28 cellular contexts compared by ENCODE assay signal in the genomic region with DNA sequence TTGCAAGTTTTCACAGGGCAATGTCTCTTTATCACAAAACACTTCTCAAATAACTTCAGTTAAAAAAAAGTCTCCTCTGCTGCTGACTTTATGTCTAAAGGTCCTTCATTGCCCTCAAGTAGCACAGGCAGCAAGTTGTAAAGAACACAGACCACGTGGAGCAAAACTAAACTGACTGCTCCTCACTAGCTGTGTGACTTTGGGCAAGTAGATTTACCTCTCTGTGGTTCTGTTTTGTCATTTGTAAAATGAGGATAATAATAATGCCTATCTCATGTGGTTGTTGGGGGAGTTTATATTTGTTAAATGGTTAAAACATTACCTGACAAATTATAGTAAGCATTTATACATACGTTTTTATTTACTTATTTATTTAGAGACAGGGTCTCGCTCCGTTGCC.
"Had no signal": no experiment of that assay in that cellular context is flagged by ENCODE, and none has a peak within 500 bp of the region (broad histone marks: within the 10 kb centered on the region; RNA-seq: fewer than 3 reads in every experiment).

No MANE protein-coding gene starts in this region.

- H3K79me2 ChIP-seq: parathyroid adenoma had no signal

- H3K9ac ChIP-seq: neural progenitor cell, parathyroid adenoma had no signal

- H3K36me3 ChIP-seq: left ventricle myocardium inferior, neural progenitor cell, neutrophil, sigmoid colon, tibial nerve, uterus had no signal

- H3K4me3 Mint-ChIP-seq: immature natural killer cell; mesothelial cell of epicardium; naive B cell; natural killer cell; nephron progenitor cell; neural progenitor cell; stimulated activated memory B cell treated with anti-CD40 and anti-IgM and Interleukin-4, amounts not matched to agents 10 μg/mL and 1 μg/mL and 100 μg/mL, for 72 hours; stimulated activated naive CD8-positive, alpha-beta T cell treated with anti-CD3 and anti-CD28 coated beads, Interleukin-15, amount 100 ng/mL, for 72 hours; type B pancreatic cell had no signal

- H3K9me3 ChIP-seq: left ventricle myocardium inferior, neutrophil, sigmoid colon, tibial nerve, uterus had no signal

- ATAC-seq: natural killer cell; right cardiac atrium; stimulated activated memory B cell treated with anti-CD40 and anti-IgM and Interleukin-4, amounts not matched to agents 10 μg/mL and 1 μg/mL and 100 μg/mL, for 72 hours; stimulated activated naive CD8-positive, alpha-beta T cell treated with anti-CD3 and anti-CD28 coated beads, Interleukin-15, amount 100 ng/mL, for 72 hours had no signal

- H3K4me1 Mint-ChIP-seq: immature natural killer cell; natural killer cell; nephron progenitor cell; neural progenitor cell; stimulated activated memory B cell treated with anti-CD40 and anti-IgM and Interleukin-4, amounts not matched to agents 10 μg/mL and 1 μg/mL and 100 μg/mL, for 72 hours had no signal

- H3K36me3 Mint-ChIP-seq: immature natural killer cell; mesothelial cell of epicardium; naive B cell; natural killer cell; neural progenitor cell; stimulated activated memory B cell treated with anti-CD40 and anti-IgM and Interleukin-4, amounts not matched to agents 10 μg/mL and 1 μg/mL and 100 μg/mL, for 72 hours; type B pancreatic cell had no signal

- FAIRE-seq: islet of Langerhans, kidney had no signal

- H3K4me2 ChIP-seq: neural progenitor cell, smooth muscle cell had no signal

- H3K27ac Mint-ChIP-seq: immature natural killer cell; mesothelial cell of epicardium; naive B cell; natural killer cell; nephron progenitor cell; neural progenitor cell; stimulated activated memory B cell treated with anti-CD40 and anti-IgM and Interleukin-4, amounts not matched to agents 10 μg/mL and 1 μg/mL and 100 μg/mL, for 72 hours; stimulated activated naive CD8-positive, alpha-beta T cell treated with anti-CD3 and anti-CD28 coated beads, Interleukin-15, amount 100 ng/mL, for 72 hours; type B pancreatic cell had no signal

- H3K9me3 Mint-ChIP-seq: immature natural killer cell; natural killer cell; neural progenitor cell; stimulated activated memory B cell treated with anti-CD40 and anti-IgM and Interleukin-4, amounts not matched to agents 10 μg/mL and 1 μg/mL and 100 μg/mL, for 72 hours; stimulated activated naive CD8-positive, alpha-beta T cell treated with anti-CD3 and anti-CD28 coated beads, Interleukin-15, amount 100 ng/mL, for 72 hours; type B pancreatic cell had no signal

- H3K4me3 ChIP-seq: left ventricle myocardium inferior, lung, neural progenitor cell, sigmoid colon, smooth muscle cell, tibial nerve, uterus had no signal

- H3K27ac ChIP-seq: left ventricle myocardium inferior, neural progenitor cell, neutrophil, parathyroid adenoma, sigmoid colon, tibial nerve, uterus had no signal

- DNase-seq: hypothalamus; immature natural killer cell; kidney; left ventricle myocardium inferior; naive B cell; natural killer cell; nephron progenitor cell; occipital lobe; right cardiac atrium; sigmoid colon; stimulated activated CD4-positive, alpha-beta T cell treated with anti-CD3 and anti-CD28 coated beads, Interleukin-1b, Interleukin-23, amount 100 ng/mL, for 48 hours; stimulated activated CD4-positive, alpha-beta T cell treated with anti-CD3 and anti-CD28 coated beads, Interleukin-2, amount 100 ng/mL, for 48 hours; stimulated activated CD4-positive, alpha-beta T cell treated with anti-CD3 and anti-CD28 coated beads, Interleukin-4, amount 100 ng/mL, for 4 hours; stimulated activated CD8-positive, alpha-beta memory T cell treated with anti-CD3 and anti-CD28 coated beads, Interleukin-4, amount 100 ng/mL, for 48 hours; stimulated activated naive CD4-positive, alpha-beta T cell treated with Interleukin-2 at 50 U/mL for 16 hours; stimulated activated naive CD8-positive, alpha-beta T cell treated with anti-CD3 and anti-CD28 coated beads, Interleukin-15, amount 100 ng/mL, for 72 hours; substantia nigra; uterus had no signal

- H3K27me3 ChIP-seq: neural progenitor cell, sigmoid colon, tibial nerve, uterus had no signal

- H2AFZ ChIP-seq: neural progenitor cell, parathyroid adenoma had no signal

- H3K4me1 ChIP-seq: neural progenitor cell, parathyroid adenoma, sigmoid colon, uterus had no signal

- H3K27me3 Mint-ChIP-seq: naive B cell; stimulated activated memory B cell treated with anti-CD40 and anti-IgM and Interleukin-4, amounts not matched to agents 10 μg/mL and 1 μg/mL and 100 μg/mL, for 72 hours; stimulated activated naive CD8-positive, alpha-beta T cell treated with anti-CD3 and anti-CD28 coated beads, Interleukin-15, amount 100 ng/mL, for 72 hours had no signal
